ENCODE assay signal across 1 cellular context in genomic region chr12:110281549-110282342, GRCh38.
TF ChIP-seq lines count a peak whose summit lies in the region.

No MANE protein-coding gene starts in this region.

TF ChIP-seq in K562, 482 proteins besides CTCF, POLR2A, EP300 and RAD21 (continued from another document and continues in another):
- TF ChIP-seq E2F1 (CRISPR knock-in tag; IDR thresholded peaks at IDR 0.05) (0 out of 2 replicates have a peak, but pooled peaks have one; percentile 34), PRMT5 (CRISPR knock-in tag; IDR thresholded peaks at IDR 0.05) (no peak), BACH1 (tag; IDR thresholded peaks at IDR 0.05) (no peak), MAZ (CRISPR knock-in tag; conservative IDR thresholded peaks at IDR 0.05 in 1 of 2, IDR thresholded peaks at IDR 0.05 in 1 of 2) (peak in 1 of 2 experiments; percentile 54; a peak in 2 of 4 replicates), FUS (optimal IDR thresholded peaks at IDR 0.05; ENCODE audit: low read depth, low read length) (peak; percentile 65), ZNF232 (CRISPR knock-in tag; IDR thresholded peaks at IDR 0.05) (no peak), ZBTB1 (CRISPR knock-in tag; IDR thresholded peaks at IDR 0.05; ENCODE audit: borderline replicate concordance, low read depth) (peak; percentile 36; the same call in 1 of the 2 replicates), CREBBP (IDR thresholded peaks at IDR 0.05; ENCODE audit: low read depth, low read length) (no peak), ARHGAP35 (IDR thresholded peaks at IDR 0.05; ENCODE audit: partially characterized antibody) (no peak), ZNF586 (CRISPR knock-in tag; conservative IDR thresholded peaks at IDR 0.05) (no peak), ARNT (IDR thresholded peaks at IDR 0.05) (no peak), FOXP1 (CRISPR knock-in tag; IDR thresholded peaks at IDR 0.05) (peak; percentile 51; the same call in 1 of the 2 replicates), XRCC5 (IDR thresholded peaks at IDR 0.05; ENCODE audit: low read depth, low read length) (0 out of 2 replicates have a peak, but pooled peaks have one; percentile 51), ZNF212 (CRISPR knock-in tag; IDR thresholded peaks at IDR 0.05) (no peak), PPARD (CRISPR knock-in tag; IDR thresholded peaks at IDR 0.05) (no peak), RCOR1 (IDR thresholded peaks at IDR 0.05; ENCODE audit: borderline replicate concordance in 1 of 2, low read depth in 2 of 2, low read length in 2 of 2) (no peak), ZNF75A (CRISPR knock-in tag; IDR thresholded peaks at IDR 0.05) (no peak), ZNF384 (IDR thresholded peaks at IDR 0.05; ENCODE audit: low read depth, low read length) (no peak), POLR2B (IDR thresholded peaks at IDR 0.05; ENCODE audit: low read depth, partially characterized antibody) (no peak), SRSF1 (IDR thresholded peaks at IDR 0.05; ENCODE audit: low read depth, low read length) (peak; percentile 73; the same call in 1 of the 2 replicates), FOXM1 (IDR thresholded peaks at IDR 0.05; ENCODE audit: low read depth) (no peak), FOXM1 (CRISPR knock-in tag; IDR thresholded peaks at IDR 0.05; ENCODE audit: low read depth) (peak; percentile 91; the same call in 1 of the 2 replicates), ZNF785 (CRISPR knock-in tag; IDR thresholded peaks at IDR 0.05) (no peak), FOS (IDR thresholded peaks at IDR 0.05; ENCODE audit: extremely low read depth, insufficient read length) (no peak), ZNF717 (CRISPR knock-in tag; IDR thresholded peaks at IDR 0.05) (no peak), PATZ1 (CRISPR knock-in tag; IDR thresholded peaks at IDR 0.05; ENCODE audit: borderline replicate concordance) (no peak), BCLAF1 (IDR thresholded peaks at IDR 0.05; ENCODE audit: borderline replicate concordance in 1 of 2, control insufficient read depth in 1 of 2, low read depth in 2 of 2, low read length in 1 of 2) (no peak), ATF4 (CRISPR knock-in tag; IDR thresholded peaks at IDR 0.05) (no peak; the same call in 1 of the 2 replicates), PRPF4 (IDR thresholded peaks at IDR 0.05; ENCODE audit: insufficient read depth, low read depth, low read length, poor library complexity, severe bottlenecking) (peak; percentile 78), HNRNPK (IDR thresholded peaks at IDR 0.05; ENCODE audit: low read depth, low read length, poor library complexity, severe bottlenecking) (peak; percentile 75), TEAD2 (tag; IDR thresholded peaks at IDR 0.05) (no peak), IFI16 (CRISPR knock-in tag; IDR thresholded peaks at IDR 0.05) (no peak), TCFL5 (CRISPR knock-in tag; conservative IDR thresholded peaks at IDR 0.05) (no peak), PHB (CRISPR knock-in tag; IDR thresholded peaks at IDR 0.05) (no peak), BRD4 (IDR thresholded peaks at IDR 0.05) (0 out of 2 replicates have a peak, but pooled peaks have one; percentile 16), ZNF253 (CRISPR knock-in tag; conservative IDR thresholded peaks at IDR 0.05) (no peak), PHF20 (IDR thresholded peaks at IDR 0.05; ENCODE audit: partially characterized antibody) (peak; percentile 38), CBX2 (IDR thresholded peaks at IDR 0.05; ENCODE audit: insufficient read depth, low read length, poor library complexity, severe bottlenecking) (no peak), ID3 (CRISPR knock-in tag; IDR thresholded peaks at IDR 0.05) (no peak), ID3 (tag; IDR thresholded peaks at IDR 0.05) (peak; percentile 74; the same call in 1 of the 2 replicates), NFATC3 (IDR thresholded peaks at IDR 0.05) (no peak), NFIC (IDR thresholded peaks at IDR 0.05) (no peak), KAT8 (IDR thresholded peaks at IDR 0.05; ENCODE audit: low read depth) (no peak), ZNF224 (CRISPR knock-in tag; IDR thresholded peaks at IDR 0.05) (no peak), PHB2 (IDR thresholded peaks at IDR 0.05; ENCODE audit: low read depth) (no peak), BCOR (IDR thresholded peaks at IDR 0.05) (no peak), CGGBP1 (CRISPR knock-in tag; IDR thresholded peaks at IDR 0.05) (no peak), RBM22 (IDR thresholded peaks at IDR 0.05; ENCODE audit: low read depth, low read length, poor library complexity, severe bottlenecking) (peak; percentile 93), GATAD2B (IDR thresholded peaks at IDR 0.05; ENCODE audit: borderline replicate concordance) (no peak), KAT2B (IDR thresholded peaks at IDR 0.05; ENCODE audit: low read depth, low read length) (no peak)
- TF ChIP-seq, protein P1, sequence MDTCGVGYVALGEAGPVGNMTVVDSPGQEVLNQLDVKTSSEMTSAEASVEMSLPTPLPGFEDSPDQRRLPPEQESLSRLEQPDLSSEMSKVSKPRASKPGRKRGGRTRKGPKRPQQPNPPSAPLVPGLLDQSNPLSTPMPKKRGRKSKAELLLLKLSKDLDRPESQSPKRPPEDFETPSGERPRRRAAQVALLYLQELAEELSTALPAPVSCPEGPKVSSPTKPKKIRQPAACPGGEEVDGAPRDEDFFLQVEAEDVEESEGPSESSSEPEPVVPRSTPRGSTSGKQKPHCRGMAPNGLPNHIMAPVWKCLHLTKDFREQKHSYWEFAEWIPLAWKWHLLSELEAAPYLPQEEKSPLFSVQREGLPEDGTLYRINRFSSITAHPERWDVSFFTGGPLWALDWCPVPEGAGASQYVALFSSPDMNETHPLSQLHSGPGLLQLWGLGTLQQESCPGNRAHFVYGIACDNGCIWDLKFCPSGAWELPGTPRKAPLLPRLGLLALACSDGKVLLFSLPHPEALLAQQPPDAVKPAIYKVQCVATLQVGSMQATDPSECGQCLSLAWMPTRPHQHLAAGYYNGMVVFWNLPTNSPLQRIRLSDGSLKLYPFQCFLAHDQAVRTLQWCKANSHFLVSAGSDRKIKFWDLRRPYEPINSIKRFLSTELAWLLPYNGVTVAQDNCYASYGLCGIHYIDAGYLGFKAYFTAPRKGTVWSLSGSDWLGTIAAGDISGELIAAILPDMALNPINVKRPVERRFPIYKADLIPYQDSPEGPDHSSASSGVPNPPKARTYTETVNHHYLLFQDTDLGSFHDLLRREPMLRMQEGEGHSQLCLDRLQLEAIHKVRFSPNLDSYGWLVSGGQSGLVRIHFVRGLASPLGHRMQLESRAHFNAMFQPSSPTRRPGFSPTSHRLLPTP (IDR thresholded peaks at IDR 0.05; ENCODE audit: borderline replicate concordance, extremely low read depth, insufficient read length) = no peak
- TF ChIP-seq, protein P2, sequence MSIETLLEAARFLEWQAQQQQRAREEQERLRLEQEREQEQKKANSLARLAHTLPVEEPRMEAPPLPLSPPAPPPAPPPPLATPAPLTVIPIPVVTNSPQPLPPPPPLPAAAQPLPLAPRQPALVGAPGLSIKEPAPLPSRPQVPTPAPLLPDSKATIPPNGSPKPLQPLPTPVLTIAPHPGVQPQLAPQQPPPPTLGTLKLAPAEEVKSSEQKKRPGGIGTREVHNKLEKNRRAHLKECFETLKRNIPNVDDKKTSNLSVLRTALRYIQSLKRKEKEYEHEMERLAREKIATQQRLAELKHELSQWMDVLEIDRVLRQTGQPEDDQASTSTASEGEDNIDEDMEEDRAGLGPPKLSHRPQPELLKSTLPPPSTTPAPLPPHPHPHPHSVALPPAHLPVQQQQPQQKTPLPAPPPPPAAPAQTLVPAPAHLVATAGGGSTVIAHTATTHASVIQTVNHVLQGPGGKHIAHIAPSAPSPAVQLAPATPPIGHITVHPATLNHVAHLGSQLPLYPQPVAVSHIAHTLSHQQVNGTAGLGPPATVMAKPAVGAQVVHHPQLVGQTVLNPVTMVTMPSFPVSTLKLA (conservative IDR thresholded peaks at IDR 0.05) = no peak; a peak in 1 of 4 replicates
- TF ChIP-seq, protein P3, sequence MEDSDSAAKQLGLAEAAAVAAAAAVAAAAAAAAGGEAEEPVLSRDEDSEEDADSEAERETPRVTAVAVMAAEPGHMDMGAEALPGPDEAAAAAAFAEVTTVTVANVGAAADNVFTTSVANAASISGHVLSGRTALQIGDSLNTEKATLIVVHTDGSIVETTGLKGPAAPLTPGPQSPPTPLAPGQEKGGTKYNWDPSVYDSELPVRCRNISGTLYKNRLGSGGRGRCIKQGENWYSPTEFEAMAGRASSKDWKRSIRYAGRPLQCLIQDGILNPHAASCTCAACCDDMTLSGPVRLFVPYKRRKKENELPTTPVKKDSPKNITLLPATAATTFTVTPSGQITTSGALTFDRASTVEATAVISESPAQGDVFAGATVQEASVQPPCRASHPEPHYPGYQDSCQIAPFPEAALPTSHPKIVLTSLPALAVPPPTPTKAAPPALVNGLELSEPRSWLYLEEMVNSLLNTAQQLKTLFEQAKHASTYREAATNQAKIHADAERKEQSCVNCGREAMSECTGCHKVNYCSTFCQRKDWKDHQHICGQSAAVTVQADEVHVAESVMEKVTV (CRISPR knock-in tag; IDR thresholded peaks at IDR 0.05) = no peak
- TF ChIP-seq, protein P4, sequence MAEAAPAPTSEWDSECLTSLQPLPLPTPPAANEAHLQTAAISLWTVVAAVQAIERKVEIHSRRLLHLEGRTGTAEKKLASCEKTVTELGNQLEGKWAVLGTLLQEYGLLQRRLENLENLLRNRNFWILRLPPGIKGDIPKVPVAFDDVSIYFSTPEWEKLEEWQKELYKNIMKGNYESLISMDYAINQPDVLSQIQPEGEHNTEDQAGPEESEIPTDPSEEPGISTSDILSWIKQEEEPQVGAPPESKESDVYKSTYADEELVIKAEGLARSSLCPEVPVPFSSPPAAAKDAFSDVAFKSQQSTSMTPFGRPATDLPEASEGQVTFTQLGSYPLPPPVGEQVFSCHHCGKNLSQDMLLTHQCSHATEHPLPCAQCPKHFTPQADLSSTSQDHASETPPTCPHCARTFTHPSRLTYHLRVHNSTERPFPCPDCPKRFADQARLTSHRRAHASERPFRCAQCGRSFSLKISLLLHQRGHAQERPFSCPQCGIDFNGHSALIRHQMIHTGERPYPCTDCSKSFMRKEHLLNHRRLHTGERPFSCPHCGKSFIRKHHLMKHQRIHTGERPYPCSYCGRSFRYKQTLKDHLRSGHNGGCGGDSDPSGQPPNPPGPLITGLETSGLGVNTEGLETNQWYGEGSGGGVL (CRISPR knock-in tag; IDR thresholded peaks at IDR 0.05) = no peak
